In the genomic region with DNA sequence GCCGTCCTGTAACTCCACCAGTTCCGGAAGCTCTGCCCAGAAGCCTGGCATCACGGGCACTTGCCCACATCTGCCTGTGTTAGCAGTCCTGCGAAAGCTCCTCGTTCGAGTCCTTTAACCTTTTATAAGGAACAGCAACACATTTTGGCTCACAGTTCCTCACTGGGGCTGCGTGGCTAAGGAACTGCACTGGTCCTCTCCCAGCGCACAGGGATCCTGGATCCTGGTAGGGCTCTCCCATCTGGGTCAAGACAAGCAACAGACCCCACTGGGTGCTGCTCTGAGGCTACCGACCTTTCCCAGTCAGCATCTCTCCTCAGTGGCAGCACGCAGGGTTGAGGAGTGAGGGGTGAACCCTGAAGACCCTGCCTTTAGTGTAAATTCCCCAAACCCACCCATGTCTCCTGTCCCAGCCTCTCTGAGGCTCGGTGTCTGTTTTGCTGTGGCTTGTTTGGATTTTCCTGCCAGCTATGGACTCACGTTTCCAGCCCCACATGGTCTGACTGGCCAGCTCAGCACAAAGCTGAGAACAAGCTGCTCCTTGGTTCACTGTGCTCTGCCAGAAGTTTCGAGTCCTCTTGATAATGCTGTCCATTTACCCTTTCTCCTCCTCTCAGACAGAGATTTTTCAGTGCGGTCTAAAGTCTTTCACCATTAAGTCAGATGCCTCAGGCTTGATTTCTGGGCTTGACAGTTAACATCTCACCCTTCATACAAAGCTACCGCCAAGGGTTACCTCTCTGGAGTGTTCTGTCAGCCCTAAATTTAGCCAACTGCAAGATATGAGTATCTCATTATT, we compare ENCODE assay signal across 15 cellular contexts.
DNase-seq lines count a peak whose midpoint lies in the region; ATAC-seq, FAIRE-seq and TF ChIP-seq lines count a peak whose summit lies in the region.
"Had no signal": no experiment of that assay in that cellular context is flagged by ENCODE, and none has a peak within 500 bp of the region (broad histone marks: within the 10 kb centered on the region; RNA-seq: fewer than 3 reads in every experiment).

No MANE protein-coding gene starts in this region.

- ATAC-seq in left ventricle myocardium superior = peak; percentile 76
- ATAC-seq in sciatic nerve = peak; percentile 86
- ATAC-seq in GM18870 (IDR thresholded peaks at IDR 0.05; ENCODE audit: unreplicated experiment) = no peak
- ATAC-seq: T-helper 17 cell had no signal

- TF ChIP-seq CTCF in cardiac fibroblast (IDR thresholded peaks at IDR 0.05; ENCODE audit: low read depth, low read length) (no peak), GM13977 (IDR thresholded peaks at IDR 0.05; ENCODE audit: extremely low read depth, insufficient read depth, missing control alignments) (no peak)

- DNase-seq in G401 (ENCODE audit: low spot score) (peak; percentile 18), cardiac fibroblast (ENCODE audit: low read depth in 2 of 2) (peak; percentile 5 to 43), left ventricle myocardium superior (no peak), sciatic nerve (ENCODE audit: low spot score) (peak; percentile 69), GM13977 (ENCODE audit: low spot score) (no peak), urothelium cell line (ENCODE audit: low spot score) (no peak), CD1c-positive myeloid dendritic cell (ENCODE audit: extremely low spot score) (no peak)
- DNase-seq: anterior cingulate cortex; NCI-H748 treated with DMSO at 0.1 percent for 48 hours; stimulated activated CD4-positive, alpha-beta T cell treated with anti-CD3 and anti-CD28 coated beads, Interleukin-2, amount 100 ng/mL, for 48 hours; T-helper 17 cell had no signal

- FAIRE-seq in urothelium cell line (lab: Jason Lieb, UNC) = no peak
- FAIRE-seq: endothelial cell of umbilical vein, islet of Langerhans had no signal

- in situ Hi-C loops in G401 (cut with HindIII; ENCODE audit: low sequenced_read_pairs) (no loop called here), GM13977 (cut with MboI; ENCODE audit: low pct_unique_long_range_greater_than_20kb, low sequenced_read_pairs, unreplicated experiment) (loop anchor here (25.0 kb wide), 1 partner anchor 286 kb away; no protein-coding TSS in a partner anchor)

- intact Hi-C loops in left ventricle myocardium superior (cut with micrococcal nuclease) = no loop called here
- intact Hi-C loops in sciatic nerve (cut with DNase I) = no loop called here

- H3K4me3 ChIP-seq in cardiac fibroblast (replicated peaks in 1 of 2; ENCODE audit: low read depth in 2 of 2, low read length in 2 of 2) = no peak overlapping the region
- H3K4me3 ChIP-seq: thoracic aorta had no signal

Comparison
In these comparisons a context has a peak if more than half of its experiments do, and no peak if none do; other contexts are left out.
1. DNase-seq: peak in G401 (single experiment), cardiac fibroblast (2 of 2) and sciatic nerve (single experiment); none in left ventricle myocardium superior (single experiment), GM13977 (single experiment), urothelium cell line (single experiment) and CD1c-positive myeloid dendritic cell (single experiment).